Comparison of ENCODE assay signal across 14 cellular contexts in genomic region chr16:239948-240277, GRCh38. TPM values are rescaled to one million over a fixed set of nuclear protein-coding genes. Genes with fewer than 3 reads are reported as not detected.
DNase-seq lines count a peak whose midpoint lies in the region; ATAC-seq and TF ChIP-seq lines count a peak whose summit lies in the region.
"Had no signal": no experiment of that assay in that cellular context is flagged by ENCODE, and none has a peak within 500 bp of the region (broad histone marks: within the 10 kb centered on the region; RNA-seq: fewer than 3 reads in every experiment).

No MANE protein-coding gene starts in this region.

- peaks cover 35 to 46% of the 10 kb centered on the region in 2 donors for H3K4me1 Mint-ChIP-seq in natural killer cell
- peaks cover 13 to 27% of the 10 kb centered on the region in 2 donors for H3K4me1 Mint-ChIP-seq in natural killer cell treated with Interleukin-12 subunit alpha and Interleukin-12 subunit beta and Interleukin-15 and Interleukin-18, amount 100 ng/mL, for 72 hours (ENCODE audit: low read depth in 2 of 2)
- peaks cover 19% of the 10 kb centered on the region for H3K4me1 Mint-ChIP-seq in nephron progenitor cell

- CTCF ChIA-PET in HEK293T (lab: Yijun Ruan, JAX), result no interaction called here

- H3K27me3 Mint-ChIP-seq in natural killer cell (ENCODE audit: low read depth in 2 of 2), result no peaks in the 10 kb centered on the region
- H3K27me3 Mint-ChIP-seq in natural killer cell treated with Interleukin-12 subunit alpha and Interleukin-12 subunit beta and Interleukin-15 and Interleukin-18, amount 100 ng/mL, for 72 hours, result no peaks in the 10 kb centered on the region
- no peaks in the 10 kb centered on the region for H3K27me3 Mint-ChIP-seq in nephron progenitor cell (ENCODE audit: low read depth, poor library complexity)
- H3K27me3 Mint-ChIP-seq: activated CD4-positive, alpha-beta T cell treated with anti-CD3 and anti-CD28 coated beads, Interleukin-2, amount 10 ng/mL, durations not matched to agents 7 days and 5 days had no signal

- no peaks in the 10 kb centered on the region for H3K9me3 Mint-ChIP-seq in natural killer cell
- no peaks in the 10 kb centered on the region for H3K9me3 Mint-ChIP-seq in natural killer cell treated with Interleukin-12 subunit alpha and Interleukin-12 subunit beta and Interleukin-15 and Interleukin-18, amount 100 ng/mL, for 72 hours
- H3K9me3 Mint-ChIP-seq in nephron progenitor cell, result peaks cover 6% of the 10 kb centered on the region
- H3K9me3 Mint-ChIP-seq: activated CD4-positive, alpha-beta T cell treated with anti-CD3 and anti-CD28 coated beads, Interleukin-2, amount 10 ng/mL, durations not matched to agents 7 days and 5 days; H9 had no signal

- DNase-seq in natural killer cell, result no peak
- DNase-seq in natural killer cell treated with Interleukin-12 subunit alpha and Interleukin-12 subunit beta and Interleukin-15 and Interleukin-18, amount 100 ng/mL, for 72 hours (ENCODE audit: low spot score), result no peak
- DNase-seq in fibroblast of gingiva (ENCODE audit: low read depth), result peak; percentile 36
- no peak for DNase-seq in nephron progenitor cell
- DNase-seq in HEK293T (ENCODE audit: extremely low spot score), result no peak
- DNase-seq in DMS79 (lab: John Stamatoyannopoulos, UW), result no peak
- DNase-seq in SKM-1 treated with dmso at 0.1 percent for 144 hours (lab: John Stamatoyannopoulos, UW; ENCODE audit: unreplicated experiment), result no peak
- DNase-seq: activated CD4-positive, alpha-beta T cell treated with anti-CD3 and anti-CD28 coated beads, Interleukin-2, amount 10 ng/mL, durations not matched to agents 7 days and 5 days; activated naive CD4-positive, alpha-beta T cell treated with Interleukin-2 at 50 U/mL for 16 hours; H9; MM.1S; NCI-H524; ovary had no signal

- peak overlapping the region; percentile 19 for H3K4me3 Mint-ChIP-seq in natural killer cell
- no peak overlapping the region for H3K4me3 Mint-ChIP-seq in natural killer cell treated with Interleukin-12 subunit alpha and Interleukin-12 subunit beta and Interleukin-15 and Interleukin-18, amount 100 ng/mL, for 72 hours
- H3K4me3 Mint-ChIP-seq in nephron progenitor cell, result no peak overlapping the region
- H3K4me3 Mint-ChIP-seq: activated CD4-positive, alpha-beta T cell treated with anti-CD3 and anti-CD28 coated beads, Interleukin-2, amount 10 ng/mL, durations not matched to agents 7 days and 5 days; H9 had no signal

- H3K27ac Mint-ChIP-seq in natural killer cell (peak overlapping the region in 1 of 2 donors; percentile 63), nephron progenitor cell (peak overlapping the region; percentile 60)
- no peak overlapping the region for H3K27ac Mint-ChIP-seq in natural killer cell treated with Interleukin-12 subunit alpha and Interleukin-12 subunit beta and Interleukin-15 and Interleukin-18, amount 100 ng/mL, for 72 hours
- H3K27ac Mint-ChIP-seq: activated CD4-positive, alpha-beta T cell treated with anti-CD3 and anti-CD28 coated beads, Interleukin-2, amount 10 ng/mL, durations not matched to agents 7 days and 5 days had no signal

- intact Hi-C loops in natural killer cell (cut with micrococcal nuclease), result no loop called here

- POLR2A ChIA-PET in HEK293T (lab: Yijun Ruan, JAX), result interaction anchor here (1.6 kb wide), 1 partner anchor 10 kb away, joined by 4 read pairs; no protein-coding TSS in a partner anchor

- TF ChIP-seq CTCF in natural killer cell (IDR thresholded peaks at IDR 0.05) (no peak), nephron progenitor cell (IDR thresholded peaks at IDR 0.05) (no peak)

- ATAC-seq in natural killer cell, result no peak
- no peak for ATAC-seq in natural killer cell treated with Interleukin-12 subunit alpha and Interleukin-12 subunit beta and Interleukin-15 and Interleukin-18, amount 100 ng/mL, for 72 hours
- no peak for ATAC-seq in GM18858 (IDR thresholded peaks at IDR 0.05; ENCODE audit: unreplicated experiment)

- H3K36me3 Mint-ChIP-seq in natural killer cell (no peaks in the 10 kb centered on the region), nephron progenitor cell (ENCODE audit: low read depth) (peaks cover 31% of the 10 kb centered on the region)
- H3K36me3 Mint-ChIP-seq in natural killer cell treated with Interleukin-12 subunit alpha and Interleukin-12 subunit beta and Interleukin-15 and Interleukin-18, amount 100 ng/mL, for 72 hours, result no peaks in the 10 kb centered on the region

TF ChIP-seq in HEK293T, 16 proteins besides CTCF, POLR2A, EP300 and RAD21:
- TF ChIP-seq FOXK2 (IDR thresholded peaks at IDR 0.05) (no peak), ARNT (IDR thresholded peaks at IDR 0.05) (no peak), NFRKB (IDR thresholded peaks at IDR 0.05) (no peak), CTBP1 (IDR thresholded peaks at IDR 0.05; ENCODE audit: borderline replicate concordance) (no peak), SUZ12 (IDR thresholded peaks at IDR 0.05) (no peak), LEF1 (IDR thresholded peaks at IDR 0.05; ENCODE audit: borderline replicate concordance) (no peak), BHLHE40 (IDR thresholded peaks at IDR 0.05; ENCODE audit: borderline replicate concordance) (no peak), ZNF384 (IDR thresholded peaks at IDR 0.05) (no peak), TARDBP (IDR thresholded peaks at IDR 0.05) (no peak), PKNOX1 (IDR thresholded peaks at IDR 0.05) (no peak), HDGF (IDR thresholded peaks at IDR 0.05; ENCODE audit: borderline replicate concordance) (no peak), FOXM1 (IDR thresholded peaks at IDR 0.05; ENCODE audit: borderline replicate concordance) (no peak), L3MBTL2 (conservative IDR thresholded peaks at IDR 0.05) (no peak)

RNA-seq across cellular contexts. Expression of gene FAM234A, which starts 5.3 kb away (rescaled TPM):
- total RNA-seq in natural killer cell, result 10 to 100 TPM; 32.4 to 42.6 (median 40.7) TPM
- total RNA-seq in natural killer cell treated with Interleukin-12 subunit alpha and Interleukin-12 subunit beta and Interleukin-15 and Interleukin-18, amount 100 ng/mL, for 72 hours, result 10 to 100 TPM; 10.5 to 13.0 TPM

RNA-seq across cellular contexts. Expression of gene LUC7L, which starts 10.7 kb away (rescaled TPM):
- total RNA-seq in natural killer cell, result 100 to 1,000 TPM; 129 to 168 (median 153) TPM
- total RNA-seq in natural killer cell treated with Interleukin-12 subunit alpha and Interleukin-12 subunit beta and Interleukin-15 and Interleukin-18, amount 100 ng/mL, for 72 hours, result 100 to 1,000 TPM in 1 of 2 donors, 10 to 100 TPM in 1; 54.2 to 115 TPM

RNA-seq across cellular contexts. Expression of gene RGS11, which starts 35.8 kb away (rescaled TPM):
- under 1 TPM in 1 of 3 donors, not detected in 2; 0.25 TPM for total RNA-seq in natural killer cell
- not detected for total RNA-seq in natural killer cell treated with Interleukin-12 subunit alpha and Interleukin-12 subunit beta and Interleukin-15 and Interleukin-18, amount 100 ng/mL, for 72 hours
- total RNA-seq: activated CD4-positive, alpha-beta T cell treated with anti-CD3 and anti-CD28 coated beads, Interleukin-2, amount 10 ng/mL, durations not matched to agents 7 days and 5 days had no signal

RNA-seq across cellular contexts. Expression of gene ARHGDIG, which starts 40.5 kb away (rescaled TPM):
- total RNA-seq in natural killer cell, result 1 to 10 TPM in 1 of 3 donors, under 1 TPM in 1, not detected in 1; 0.49 to 1.4 TPM
- total RNA-seq in natural killer cell treated with Interleukin-12 subunit alpha and Interleukin-12 subunit beta and Interleukin-15 and Interleukin-18, amount 100 ng/mL, for 72 hours, result not detected
- total RNA-seq: activated CD4-positive, alpha-beta T cell treated with anti-CD3 and anti-CD28 coated beads, Interleukin-2, amount 10 ng/mL, durations not matched to agents 7 days and 5 days had no signal

RNA-seq across cellular contexts. Expression of gene PDIA2, which starts 43.1 kb away (rescaled TPM):
- total RNA-seq in natural killer cell, result not detected
- total RNA-seq in natural killer cell treated with Interleukin-12 subunit alpha and Interleukin-12 subunit beta and Interleukin-15 and Interleukin-18, amount 100 ng/mL, for 72 hours, result not detected
- total RNA-seq: activated CD4-positive, alpha-beta T cell treated with anti-CD3 and anti-CD28 coated beads, Interleukin-2, amount 10 ng/mL, durations not matched to agents 7 days and 5 days had no signal
